8 cellular contexts compared by ENCODE assay signal in genomic region chr3:197599089-197599765, GRCh38. TPM values are rescaled to one million over a fixed set of nuclear protein-coding genes. Genes with fewer than 3 reads are reported as not detected.
DNase-seq lines count a peak whose midpoint lies in the region; ATAC-seq, FAIRE-seq and TF ChIP-seq lines count a peak whose summit lies in the region.

No MANE protein-coding gene starts in this region.

- CTCF ChIA-PET in activated CD8-positive, alpha-beta T cell treated with anti-CD3 and anti-CD28 coated beads for 36 hours (lab: Charles Lee): interaction anchor here (0.7 to 4.4 kb wide), 34 partner anchors 11 to 731 kb away, joined by 3 to 96 read pairs (median 4); partner anchors contain the start of gene BDH1
- CTCF ChIA-PET in endothelial cell of umbilical vein (lab: Charles Lee): interaction anchor here (0.6 to 5.0 kb wide), 42 partner anchors 8 to 1023 kb away, joined by 3 to 70 read pairs (median 4); no protein-coding TSS in a partner anchor

- no peaks in the 10 kb centered on the region for H4K20me1 ChIP-seq in endothelial cell of umbilical vein (replicated peaks; ENCODE audit: control insufficient read depth, extremely low read depth, insufficient read depth, low read length)

- FAIRE-seq in endothelial cell of umbilical vein (lab: Jason Lieb, UNC): peak; percentile 91

- H3K4me3 ChIP-seq in HL-60 (replicated peaks; ENCODE audit: insufficient read depth, low read length): no peak overlapping the region
- no peak overlapping the region for H3K4me3 ChIP-seq in endothelial cell of umbilical vein (replicated peaks in 1 of 3; ENCODE audit: insufficient read depth in 1 of 3, low read depth in 1 of 3, low read length in 3 of 3)

- TF ChIP-seq CTCF in HL-60 (IDR thresholded peaks at IDR 0.05; ENCODE audit: insufficient read depth, low read length) (peak; percentile 88), endothelial cell of umbilical vein (IDR thresholded peaks at IDR 0.05; ENCODE audit: extremely low read depth in 1 of 2, insufficient read depth in 1 of 2, low read depth in 1 of 2, low read length in 2 of 2) (peak; percentile 73 to 94)
- TF ChIP-seq CTCF in activated CD8-positive, alpha-beta T cell treated with anti-CD3 and anti-CD28 coated beads for 36 hours (IDR thresholded peaks at IDR 0.05): peak; percentile 92

- no peaks in the 10 kb centered on the region for H3K27me3 Mint-ChIP-seq in activated CD8-positive, alpha-beta T cell treated with anti-CD3 and anti-CD28 coated beads for 36 hours

- no peak overlapping the region for H2AFZ ChIP-seq in endothelial cell of umbilical vein (ENCODE audit: low read depth, low read length)

- no peak overlapping the region for H3K4me2 ChIP-seq in endothelial cell of umbilical vein (ENCODE audit: insufficient read depth, low read length)

- no TSS peak for BruUV-seq in endothelial cell of umbilical vein (replicated peaks; lab: Mats Ljungman, UMichigan)

- H3K27ac ChIP-seq in HL-60 (replicated peaks): no peak overlapping the region
- H3K27ac ChIP-seq in endothelial cell of umbilical vein (ENCODE audit: insufficient read depth, low read depth, low read length): no peak overlapping the region

- no peaks in the 10 kb centered on the region for H3K9me3 Mint-ChIP-seq in activated CD8-positive, alpha-beta T cell treated with anti-CD3 and anti-CD28 coated beads for 36 hours

- H3K9me1 ChIP-seq in endothelial cell of umbilical vein (replicated peaks; ENCODE audit: control insufficient read depth, extremely low read depth, insufficient read depth, low read length): no peaks in the 10 kb centered on the region

- dilution Hi-C loops in endothelial cell of umbilical vein (cut with MboI; ENCODE audit: extremely low pct_ligation_motif_present, low sequenced_read_pairs): no loop called here

- H3K27me3 ChIP-seq in HL-60 (ENCODE audit: insufficient read depth, poor library complexity, severe bottlenecking) (no peaks in the 10 kb centered on the region), endothelial cell of umbilical vein (ENCODE audit: control insufficient read depth in 2 of 2, insufficient read depth in 2 of 2, low read length in 2 of 2) (peaks cover 3 to 4% of the 10 kb centered on the region in 2 experiments)

- ATAC-seq in activated CD8-positive, alpha-beta T cell treated with anti-CD3 and anti-CD28 coated beads for 36 hours: peak; percentile 98

- H3K9me3 ChIP-seq in endothelial cell of umbilical vein (replicated peaks; ENCODE audit: control insufficient read depth, insufficient read depth, low read length): no peaks in the 10 kb centered on the region

- no peaks in the 10 kb centered on the region for H3K79me2 ChIP-seq in endothelial cell of umbilical vein (ENCODE audit: control insufficient read depth, insufficient read depth, low read length)

- DNase-seq in activated gamma-delta T cell treated with Interleukin-2 at 50 U/mL for 16 hours (peak; percentile 76), activated gamma-delta T cell (lab: John Stamatoyannopoulos, UW) (no peak), HL-60 (ENCODE audit: low read depth in 1 of 2, low spot score in 1 of 2) (peak; percentile 69 to 82), endothelial cell of umbilical vein (ENCODE audit: low read depth, low spot score) (peak; percentile 80), myocyte (ENCODE audit: low read depth) (peak; percentile 79), NCI-H1092 treated with DMSO at 0.1 percent for 48 hours (lab: John Stamatoyannopoulos, UW) (no peak)
- DNase-seq in activated CD8-positive, alpha-beta T cell treated with anti-CD3 and anti-CD28 coated beads for 36 hours: peak; percentile 86
- DNase-seq in stimulated activated CD8-positive, alpha-beta memory T cell treated with anti-CD3 and anti-CD28 coated beads, Interleukin-7, amount 100 ng/mL, for 4 hours (ENCODE audit: low read depth in 2 of 2): peak; percentile 54 to 67

- intact Hi-C loops in activated CD8-positive, alpha-beta T cell treated with anti-CD3 and anti-CD28 coated beads for 36 hours (cut with micrococcal nuclease): no loop called here
- intact Hi-C loops in endothelial cell of umbilical vein (cut with micrococcal nuclease): loop anchor here (5.0 kb wide), 1 partner anchor 33 kb away; no protein-coding TSS in a partner anchor

- POLR2A ChIA-PET in activated CD8-positive, alpha-beta T cell treated with anti-CD3 and anti-CD28 coated beads for 36 hours (lab: Charles Lee): interaction anchor here (0.8 to 1.1 kb wide), 5 partner anchors 11 to 69 kb away, joined by 3 to 4 read pairs (median 3); no protein-coding TSS in a partner anchor
- POLR2A ChIA-PET in endothelial cell of umbilical vein (lab: Charles Lee): no interaction called here

- no peaks in the 10 kb centered on the region for H3K4me1 ChIP-seq in endothelial cell of umbilical vein (ENCODE audit: control insufficient read depth, extremely low read depth, insufficient read depth, low read length)

- TF ChIP-seq POLR2A in endothelial cell of umbilical vein (IDR thresholded peaks at IDR 0.05; ENCODE audit: low read depth, low read length): no peak

- H3K9ac ChIP-seq in endothelial cell of umbilical vein (replicated peaks; ENCODE audit: extremely low read depth, insufficient read depth, low read length): no peak overlapping the region

- no peaks in the 10 kb centered on the region for H3K36me3 ChIP-seq in endothelial cell of umbilical vein (ENCODE audit: control insufficient read depth in 2 of 2, extremely low read depth in 1 of 2, insufficient read depth in 2 of 2, low read length in 2 of 2)

- no peak overlapping the region for H3K4me3 Mint-ChIP-seq in activated CD8-positive, alpha-beta T cell treated with anti-CD3 and anti-CD28 coated beads for 36 hours

- H3K4me1 Mint-ChIP-seq in activated CD8-positive, alpha-beta T cell treated with anti-CD3 and anti-CD28 coated beads for 36 hours (ENCODE audit: low read depth): peaks cover 16% of the 10 kb centered on the region

- peak overlapping the region; percentile 53 for H3K27ac Mint-ChIP-seq in activated CD8-positive, alpha-beta T cell treated with anti-CD3 and anti-CD28 coated beads for 36 hours

- peaks cover 1% of the 10 kb centered on the region for H3K36me3 Mint-ChIP-seq in activated CD8-positive, alpha-beta T cell treated with anti-CD3 and anti-CD28 coated beads for 36 hours (ENCODE audit: low read depth)

TF ChIP-seq in endothelial cell of umbilical vein, 7 proteins besides CTCF, POLR2A, EP300 and RAD21:
- TF ChIP-seq JUN (IDR thresholded peaks at IDR 0.05; ENCODE audit: borderline replicate concordance, insufficient read depth, insufficient read length, low read depth) (no peak), GATA2 (IDR thresholded peaks at IDR 0.05; ENCODE audit: insufficient read depth, insufficient read length, low read depth, low read length) (no peak), POLR2AphosphoS5 (IDR thresholded peaks at IDR 0.05; ENCODE audit: insufficient read depth, low read depth, low read length) (no peak), EZH2 (IDR thresholded peaks at IDR 0.05; ENCODE audit: borderline replicate concordance, low read depth, low read length, severe bottlenecking) (no peak)
- TF ChIP-seq, protein P1, sequence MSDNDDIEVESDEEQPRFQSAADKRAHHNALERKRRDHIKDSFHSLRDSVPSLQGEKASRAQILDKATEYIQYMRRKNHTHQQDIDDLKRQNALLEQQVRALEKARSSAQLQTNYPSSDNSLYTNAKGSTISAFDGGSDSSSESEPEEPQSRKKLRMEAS (IDR thresholded peaks at IDR 0.05; ENCODE audit: insufficient read depth, insufficient read length): no peak

RNA-seq across cellular contexts. Expression of gene BDH1, which starts 43.5 kb away (rescaled TPM):
- total RNA-seq in activated CD8-positive, alpha-beta T cell treated with anti-CD3 and anti-CD28 coated beads for 36 hours: 100 to 1,000 TPM; 118 to 126 TPM
- 7.3 and 12.2 TPM in 2 replicates for total RNA-seq in endothelial cell of umbilical vein
- 5.3 and 6.9 TPM in 2 replicates for polyA plus RNA-seq in endothelial cell of umbilical vein
- polyA plus RNA-seq in endothelial cell of umbilical vein (2011; cell fraction: cytosol; rRNA removed): 7.0 and 9.6 TPM in 2 replicates
- polyA plus RNA-seq in endothelial cell of umbilical vein (2011; cell fraction: nucleus; rRNA removed): 16.6 and 17.7 TPM in 2 replicates
- 2.2 and 2.8 TPM in 2 replicates for polyA plus RNA-seq in endothelial cell of umbilical vein (2012)
- 7.9 and 14.0 TPM in 2 replicates for polyA minus RNA-seq in endothelial cell of umbilical vein
- polyA minus RNA-seq in endothelial cell of umbilical vein (2011; cell fraction: cytosol; rRNA and poly(A)+ RNA removed): 1.8 TPM
- 4.1 and 5.2 TPM in 2 replicates for polyA minus RNA-seq in endothelial cell of umbilical vein (2011; cell fraction: nucleus; rRNA and poly(A)+ RNA removed)
- total RNA-seq in myocyte: 0.26 and 0.67 TPM in 2 replicates
- 0.78 TPM for polyA plus RNA-seq in myocyte (2012)

Comparison
In these comparisons a context has a peak if more than half of its experiments do, and no peak if none do; other contexts are left out.
1. DNase-seq: peak in activated gamma-delta T cell treated with Interleukin-2 at 50 U/mL for 16 hours (single experiment), HL-60 (2 of 2), activated CD8-positive, alpha-beta T cell treated with anti-CD3 and anti-CD28 coated beads for 36 hours (single experiment), endothelial cell of umbilical vein (single experiment), myocyte (single experiment) and stimulated activated CD8-positive, alpha-beta memory T cell treated with anti-CD3 and anti-CD28 coated beads, Interleukin-7, amount 100 ng/mL, for 4 hours (2 of 2); none in activated gamma-delta T cell (single experiment) and NCI-H1092 treated with DMSO at 0.1 percent for 48 hours (single experiment).
2. Peak in every context shown above with its lines, with median percentiles within 50 percentile points of each other: CTCF ChIP-seq.